Comparison of ENCODE assay signal across 1 cellular context in the genomic region with DNA sequence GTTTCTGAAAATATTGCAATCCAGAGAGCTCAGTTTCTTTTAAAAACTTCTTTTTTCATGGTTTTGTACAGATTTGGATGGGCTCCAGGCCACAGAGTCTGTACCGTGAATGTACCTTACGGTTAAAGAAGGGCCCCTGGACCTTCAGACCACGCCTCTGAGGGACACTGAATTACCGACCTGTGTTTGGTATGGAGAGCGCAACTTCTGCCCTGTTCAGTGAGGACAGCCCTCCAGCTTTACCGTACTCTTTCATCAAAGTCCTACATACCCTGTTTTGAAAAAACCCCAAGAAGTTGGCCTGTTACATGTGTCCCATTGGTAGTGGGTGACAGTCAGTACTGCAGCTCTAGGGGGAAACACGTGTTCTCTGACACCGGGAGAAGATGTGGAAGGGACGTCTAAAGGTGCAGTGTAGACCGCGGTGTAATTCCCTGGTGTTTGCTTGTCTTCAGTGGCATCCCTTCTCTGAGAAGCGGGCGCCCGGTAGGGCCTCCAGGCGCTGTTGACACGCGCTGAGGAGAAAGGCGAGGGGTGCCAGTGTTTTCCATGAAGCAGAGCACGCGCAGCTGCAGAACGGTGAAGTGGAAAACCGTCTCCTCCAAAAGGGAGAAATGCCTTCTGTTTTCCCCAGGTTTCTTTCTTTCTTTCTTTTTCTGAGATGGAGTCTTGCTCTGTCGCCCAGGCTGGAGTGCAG.
TF ChIP-seq lines count a peak whose summit lies in the region.

No MANE protein-coding gene starts in this region.

TF ChIP-seq in GM12878, 131 proteins besides CTCF, POLR2A, EP300 and RAD21:
- TF ChIP-seq, protein P1, sequence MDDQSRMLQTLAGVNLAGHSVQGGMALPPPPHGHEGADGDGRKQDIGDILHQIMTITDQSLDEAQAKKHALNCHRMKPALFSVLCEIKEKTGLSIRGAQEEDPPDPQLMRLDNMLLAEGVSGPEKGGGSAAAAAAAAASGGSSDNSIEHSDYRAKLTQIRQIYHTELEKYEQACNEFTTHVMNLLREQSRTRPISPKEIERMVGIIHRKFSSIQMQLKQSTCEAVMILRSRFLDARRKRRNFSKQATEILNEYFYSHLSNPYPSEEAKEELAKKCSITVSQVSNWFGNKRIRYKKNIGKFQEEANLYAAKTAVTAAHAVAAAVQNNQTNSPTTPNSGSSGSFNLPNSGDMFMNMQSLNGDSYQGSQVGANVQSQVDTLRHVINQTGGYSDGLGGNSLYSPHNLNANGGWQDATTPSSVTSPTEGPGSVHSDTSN (IDR thresholded peaks at IDR 0.05; ENCODE audit: insufficient replicate concordance, low read depth, low read length), result no peak
- TF ChIP-seq ESRRA (IDR thresholded peaks at IDR 0.05; ENCODE audit: low read length) (no peak), NBN (IDR thresholded peaks at IDR 0.05) (no peak), RUNX3 (IDR thresholded peaks at IDR 0.05; ENCODE audit: low read length) (peak; percentile 30; the same call in 1 of the 2 replicates), ATF7 (IDR thresholded peaks at IDR 0.05; ENCODE audit: low read depth) (0 out of 2 replicates have a peak, but pooled peaks have one; percentile 2), SIX5 (IDR thresholded peaks at IDR 0.05; ENCODE audit: low read depth, low read length, severe bottlenecking) (peak; percentile 2), YY1 (IDR thresholded peaks at IDR 0.05; ENCODE audit: low read depth, low read length) (0 out of 2 replicates have a peak, but pooled peaks have one; percentile 1), POLR2AphosphoS5 (IDR thresholded peaks at IDR 0.05; ENCODE audit: low read length) (peak; percentile 21; the same call in 1 of the 2 replicates), CREB1 (IDR thresholded peaks at IDR 0.05; ENCODE audit: low read depth) (peak; percentile 5; the same call in 1 of the 2 replicates), TCF7 (IDR thresholded peaks at IDR 0.05; ENCODE audit: borderline replicate concordance) (no peak), GABPA (IDR thresholded peaks at IDR 0.05; ENCODE audit: low read depth) (no peak), MXI1 (IDR thresholded peaks at IDR 0.05; ENCODE audit: low read depth, low read length) (0 out of 2 replicates have a peak, but pooled peaks have one; percentile 20)
- TF ChIP-seq, protein P2, sequence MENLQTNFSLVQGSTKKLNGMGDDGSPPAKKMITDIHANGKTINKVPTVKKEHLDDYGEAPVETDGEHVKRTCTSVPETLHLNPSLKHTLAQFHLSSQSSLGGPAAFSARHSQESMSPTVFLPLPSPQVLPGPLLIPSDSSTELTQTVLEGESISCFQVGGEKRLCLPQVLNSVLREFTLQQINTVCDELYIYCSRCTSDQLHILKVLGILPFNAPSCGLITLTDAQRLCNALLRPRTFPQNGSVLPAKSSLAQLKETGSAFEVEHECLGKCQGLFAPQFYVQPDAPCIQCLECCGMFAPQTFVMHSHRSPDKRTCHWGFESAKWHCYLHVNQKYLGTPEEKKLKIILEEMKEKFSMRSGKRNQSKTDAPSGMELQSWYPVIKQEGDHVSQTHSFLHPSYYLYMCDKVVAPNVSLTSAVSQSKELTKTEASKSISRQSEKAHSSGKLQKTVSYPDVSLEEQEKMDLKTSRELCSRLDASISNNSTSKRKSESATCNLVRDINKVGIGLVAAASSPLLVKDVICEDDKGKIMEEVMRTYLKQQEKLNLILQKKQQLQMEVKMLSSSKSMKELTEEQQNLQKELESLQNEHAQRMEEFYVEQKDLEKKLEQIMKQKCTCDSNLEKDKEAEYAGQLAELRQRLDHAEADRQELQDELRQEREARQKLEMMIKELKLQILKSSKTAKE (IDR thresholded peaks at IDR 0.05; ENCODE audit: low read depth, poor library complexity, severe bottlenecking), result peak; percentile 58
- TF ChIP-seq, protein P3, sequence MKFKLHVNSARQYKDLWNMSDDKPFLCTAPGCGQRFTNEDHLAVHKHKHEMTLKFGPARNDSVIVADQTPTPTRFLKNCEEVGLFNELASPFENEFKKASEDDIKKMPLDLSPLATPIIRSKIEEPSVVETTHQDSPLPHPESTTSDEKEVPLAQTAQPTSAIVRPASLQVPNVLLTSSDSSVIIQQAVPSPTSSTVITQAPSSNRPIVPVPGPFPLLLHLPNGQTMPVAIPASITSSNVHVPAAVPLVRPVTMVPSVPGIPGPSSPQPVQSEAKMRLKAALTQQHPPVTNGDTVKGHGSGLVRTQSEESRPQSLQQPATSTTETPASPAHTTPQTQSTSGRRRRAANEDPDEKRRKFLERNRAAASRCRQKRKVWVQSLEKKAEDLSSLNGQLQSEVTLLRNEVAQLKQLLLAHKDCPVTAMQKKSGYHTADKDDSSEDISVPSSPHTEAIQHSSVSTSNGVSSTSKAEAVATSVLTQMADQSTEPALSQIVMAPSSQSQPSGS (IDR thresholded peaks at IDR 0.05; ENCODE audit: low read length), result 0 out of 2 replicates have a peak, but pooled peaks have one; percentile 0
- TF ChIP-seq, protein P4, sequence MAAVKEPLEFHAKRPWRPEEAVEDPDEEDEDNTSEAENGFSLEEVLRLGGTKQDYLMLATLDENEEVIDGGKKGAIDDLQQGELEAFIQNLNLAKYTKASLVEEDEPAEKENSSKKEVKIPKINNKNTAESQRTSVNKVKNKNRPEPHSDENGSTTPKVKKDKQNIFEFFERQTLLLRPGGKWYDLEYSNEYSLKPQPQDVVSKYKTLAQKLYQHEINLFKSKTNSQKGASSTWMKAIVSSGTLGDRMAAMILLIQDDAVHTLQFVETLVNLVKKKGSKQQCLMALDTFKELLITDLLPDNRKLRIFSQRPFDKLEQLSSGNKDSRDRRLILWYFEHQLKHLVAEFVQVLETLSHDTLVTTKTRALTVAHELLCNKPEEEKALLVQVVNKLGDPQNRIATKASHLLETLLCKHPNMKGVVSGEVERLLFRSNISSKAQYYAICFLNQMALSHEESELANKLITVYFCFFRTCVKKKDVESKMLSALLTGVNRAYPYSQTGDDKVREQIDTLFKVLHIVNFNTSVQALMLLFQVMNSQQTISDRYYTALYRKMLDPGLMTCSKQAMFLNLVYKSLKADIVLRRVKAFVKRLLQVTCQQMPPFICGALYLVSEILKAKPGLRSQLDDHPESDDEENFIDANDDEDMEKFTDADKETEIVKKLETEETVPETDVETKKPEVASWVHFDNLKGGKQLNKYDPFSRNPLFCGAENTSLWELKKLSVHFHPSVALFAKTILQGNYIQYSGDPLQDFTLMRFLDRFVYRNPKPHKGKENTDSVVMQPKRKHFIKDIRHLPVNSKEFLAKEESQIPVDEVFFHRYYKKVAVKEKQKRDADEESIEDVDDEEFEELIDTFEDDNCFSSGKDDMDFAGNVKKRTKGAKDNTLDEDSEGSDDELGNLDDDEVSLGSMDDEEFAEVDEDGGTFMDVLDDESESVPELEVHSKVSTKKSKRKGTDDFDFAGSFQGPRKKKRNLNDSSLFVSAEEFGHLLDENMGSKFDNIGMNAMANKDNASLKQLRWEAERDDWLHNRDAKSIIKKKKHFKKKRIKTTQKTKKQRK (IDR thresholded peaks at IDR 0.05; ENCODE audit: low read depth, low read length), result no peak
